ENCODE assay signal across 10 cellular contexts in the genomic region with DNA sequence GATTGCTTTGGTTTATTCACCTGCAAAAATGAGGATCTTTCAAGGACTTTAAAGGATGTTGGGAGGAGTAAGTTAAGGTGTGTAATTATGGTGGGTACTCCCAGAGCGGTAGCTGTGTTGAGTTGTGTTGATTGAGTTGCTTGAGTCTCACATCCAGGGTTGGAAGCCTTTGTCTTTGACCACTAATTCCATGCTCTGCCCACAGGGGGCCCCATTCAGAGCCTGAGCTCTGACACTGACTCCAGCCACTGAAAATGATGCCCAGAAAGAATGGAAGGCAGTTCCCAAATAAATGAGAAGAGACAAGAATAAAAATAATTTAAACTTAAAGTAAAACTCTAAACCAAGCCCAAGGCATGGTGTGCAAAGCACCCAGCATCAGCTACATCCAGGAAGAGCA.
A peak's percentile ranks its signal among the peaks of the same experiment; 100 is the strongest.
DNase-seq lines count a peak whose midpoint lies in the region; ATAC-seq and TF ChIP-seq lines count a peak whose summit lies in the region.
"Had no signal": no experiment of that assay in that cellular context is flagged by ENCODE, and none has a peak within 500 bp of the region (broad histone marks: within the 10 kb centered on the region; RNA-seq: fewer than 3 reads in every experiment).

No MANE protein-coding gene starts in this region.

- H2BK12ac ChIP-seq in mesenchymal stem cell (ENCODE audit: low read length in 2 of 2) = no peak overlapping the region

- H3K36me3 Mint-ChIP-seq in GM23338 (ENCODE audit: low read depth) (no peaks in the 10 kb centered on the region), WTC11 (no peaks in the 10 kb centered on the region)
- peaks cover 4% of the 10 kb centered on the region for H3K36me3 Mint-ChIP-seq in CD8-positive, alpha-beta T cell

- POLR2A ChIA-PET in WTC11 (lab: Charles Lee) = no interaction called here
- POLR2A ChIA-PET in CD8-positive, alpha-beta T cell (lab: Charles Lee) = interaction anchor here (0.6 kb wide), 1 partner anchor 332 kb away, joined by 3 read pairs; no protein-coding TSS in a partner anchor

- peaks cover 7% of the 10 kb centered on the region for H3K27me3 Mint-ChIP-seq in GM23338 (ENCODE audit: insufficient read depth, low read depth, poor library complexity)
- no peaks in the 10 kb centered on the region; the same call in 1 of the 2 replicates for H3K27me3 Mint-ChIP-seq in WTC11 (ENCODE audit: low read depth)
- H3K27me3 Mint-ChIP-seq in CD8-positive, alpha-beta T cell (ENCODE audit: low read depth) = no peaks in the 10 kb centered on the region
- H3K27me3 Mint-ChIP-seq: activated naive CD8-positive, alpha-beta T cell had no signal

- H3K4me1 ChIP-seq in GM23338 (ENCODE audit: insufficient read depth) = peaks cover 11% of the 10 kb centered on the region
- H3K4me1 ChIP-seq in left lung = no peaks in the 10 kb centered on the region
- H3K4me1 ChIP-seq in mesenchymal stem cell (ENCODE audit: control insufficient read depth, insufficient read depth, low read depth, low read length) = no peaks in the 10 kb centered on the region
- H3K4me1 ChIP-seq in CD8-positive, alpha-beta T cell (ENCODE audit: insufficient read depth, low read length) = no peaks in the 10 kb centered on the region

- no peak overlapping the region for H4K91ac ChIP-seq in mesenchymal stem cell (ENCODE audit: low read length)

- H3K9me3 Mint-ChIP-seq in GM23338 (no peaks in the 10 kb centered on the region; the same call in 2 of the 3 replicates), WTC11 (peaks cover 6% of the 10 kb centered on the region)
- H3K9me3 Mint-ChIP-seq in CD8-positive, alpha-beta T cell = peaks cover 5% of the 10 kb centered on the region

- peak; percentile 87 for ATAC-seq in GM23338
- peak; percentile 82 for ATAC-seq in WTC11
- peak; percentile 57 for ATAC-seq in left lung
- no peak for ATAC-seq in GM19035 (IDR thresholded peaks at IDR 0.05; ENCODE audit: unreplicated experiment)
- no peak for ATAC-seq in HG02610 (IDR thresholded peaks at IDR 0.05; ENCODE audit: unreplicated experiment)
- no peak for ATAC-seq in CD8-positive, alpha-beta T cell

- H3K18ac ChIP-seq in mesenchymal stem cell (ENCODE audit: low read depth in 1 of 2, low read length in 2 of 2) = no peak overlapping the region

- no peak overlapping the region for H4K8ac ChIP-seq in mesenchymal stem cell (ENCODE audit: low read length)

- H2BK5ac ChIP-seq in mesenchymal stem cell (ENCODE audit: low read depth, low read length, poor library complexity, severe bottlenecking) = no peak overlapping the region

- no peak overlapping the region for H3K14ac ChIP-seq in mesenchymal stem cell (ENCODE audit: low read length in 2 of 2)

- H3F3A ChIP-seq in GM23338 (replicated peaks; ENCODE audit: low read depth) = no peaks in the 10 kb centered on the region

- H3K4me3 Mint-ChIP-seq in GM23338 (no peak overlapping the region), WTC11 (no peak overlapping the region)
- H3K4me3 Mint-ChIP-seq in CD8-positive, alpha-beta T cell = no peak overlapping the region
- H3K4me3 Mint-ChIP-seq: activated naive CD8-positive, alpha-beta T cell had no signal

- no peaks in the 10 kb centered on the region for H3K9me3 ChIP-seq in left lung
- no peaks in the 10 kb centered on the region for H3K9me3 ChIP-seq in mesenchymal stem cell (ENCODE audit: control insufficient read depth, low read length)
- H3K9me3 ChIP-seq in CD8-positive, alpha-beta T cell (ENCODE audit: low read length) = no peaks in the 10 kb centered on the region

- no peak overlapping the region for H2AK5ac ChIP-seq in mesenchymal stem cell (ENCODE audit: low read length, severe bottlenecking)

- no peaks in the 10 kb centered on the region for H3K79me2 ChIP-seq in GM23338 (replicated peaks; ENCODE audit: insufficient read depth)

- H3K23ac ChIP-seq in mesenchymal stem cell (ENCODE audit: low read length in 2 of 2) = no peak overlapping the region

- no peaks in the 10 kb centered on the region for H4K20me1 ChIP-seq in GM23338 (replicated peaks; ENCODE audit: insufficient read depth)

- H3K27ac ChIP-seq in C4-2B (no peak overlapping the region), GM23338 (ENCODE audit: low read depth) (no peak overlapping the region), left lung (no peak overlapping the region), mesenchymal stem cell (ENCODE audit: low read length, poor library complexity, severe bottlenecking) (no peak overlapping the region)
- no peak overlapping the region for H3K27ac ChIP-seq in CD8-positive, alpha-beta T cell (ENCODE audit: low read depth, low read length)

- H2AFZ ChIP-seq in GM23338 (no peak overlapping the region), mesenchymal stem cell (ENCODE audit: low read depth, low read length) (no peak overlapping the region)

- H3K9me2 ChIP-seq in GM23338 (ENCODE audit: insufficient read depth) = no peaks in the 10 kb centered on the region

- CTCF ChIA-PET in WTC11 (lab: Charles Lee) = interaction anchor here (0.5 to 2.2 kb wide), 30 partner anchors 9 to 464 kb away, joined by 3 to 12 read pairs (median 4); no protein-coding TSS in a partner anchor
- CTCF ChIA-PET in CD8-positive, alpha-beta T cell (lab: Charles Lee) = interaction anchor here (1.2 kb wide), 1 partner anchor 158 kb away, joined by 3 read pairs; no protein-coding TSS in a partner anchor

- no peaks in the 10 kb centered on the region for H3K79me1 ChIP-seq in mesenchymal stem cell (replicated peaks; ENCODE audit: low read length, poor library complexity, severe bottlenecking)

- H3K4me2 ChIP-seq in GM23338 = no peak overlapping the region
- H3K4me2 ChIP-seq in mesenchymal stem cell (ENCODE audit: low read length, poor library complexity, severe bottlenecking) = no peak overlapping the region

- H2BK120ac ChIP-seq in mesenchymal stem cell (ENCODE audit: low read depth, low read length) = no peak overlapping the region

- no peak overlapping the region for H2BK15ac ChIP-seq in mesenchymal stem cell (ENCODE audit: low read depth, poor library complexity, severe bottlenecking)

- H3K4me1 Mint-ChIP-seq in GM23338 (peaks cover 22% of the 10 kb centered on the region), WTC11 (peaks cover 23% of the 10 kb centered on the region)
- peaks cover 22% of the 10 kb centered on the region for H3K4me1 Mint-ChIP-seq in CD8-positive, alpha-beta T cell (ENCODE audit: low read depth)

- no peaks in the 10 kb centered on the region for H3K36me3 ChIP-seq in GM23338 (ENCODE audit: insufficient read depth)
- no peaks in the 10 kb centered on the region for H3K36me3 ChIP-seq in left lung
- H3K36me3 ChIP-seq in mesenchymal stem cell (ENCODE audit: control insufficient read depth in 1 of 2, insufficient read depth in 2 of 2, low read depth in 1 of 2, low read length in 2 of 2) = no peaks in the 10 kb centered on the region
- H3K36me3 ChIP-seq in CD8-positive, alpha-beta T cell (ENCODE audit: insufficient read depth, low read length) = no peaks in the 10 kb centered on the region

- TF ChIP-seq CTCF in C4-2B (conservative IDR thresholded peaks at IDR 0.05) (peak; percentile 30), GM23338 (conservative IDR thresholded peaks at IDR 0.05; ENCODE audit: low read depth in 2 of 2) (peak; percentile 65 to 71), WTC11 (IDR thresholded peaks at IDR 0.05) (no peak), left lung (IDR thresholded peaks at IDR 0.05) (peak in 1 of 2 donors; percentile 25)
- no peak for TF ChIP-seq CTCF in CD8-positive, alpha-beta T cell (IDR thresholded peaks at IDR 0.05)

- no peak overlapping the region for H3K4ac ChIP-seq in mesenchymal stem cell (ENCODE audit: low read depth in 1 of 2, low read length in 2 of 2)

- H3K27ac Mint-ChIP-seq in GM23338 (no peak overlapping the region), WTC11 (no peak overlapping the region)
- H3K27ac Mint-ChIP-seq in CD8-positive, alpha-beta T cell = no peak overlapping the region
- H3K27ac Mint-ChIP-seq: activated naive CD8-positive, alpha-beta T cell had no signal

- 63% methylated on average over 1 of the region's 1 CpG for WGBS in mesenchymal stem cell

- H3K4me3 ChIP-seq in GM23338 (no peak overlapping the region), left lung (no peak overlapping the region), mesenchymal stem cell (ENCODE audit: insufficient read depth in 1 of 2, low read depth in 1 of 2, low read length in 2 of 2) (no peak overlapping the region)
- no peak overlapping the region for H3K4me3 ChIP-seq in CD8-positive, alpha-beta T cell (ENCODE audit: low read depth, low read length)

- intact Hi-C loops in left lung (cut with DNase I) = no loop called here
- intact Hi-C loops in CD8-positive, alpha-beta T cell (cut with DNase I, micrococcal nuclease) = no loop called here

- H3K27me3 ChIP-seq in GM23338 (ENCODE audit: insufficient read depth) = no peaks in the 10 kb centered on the region
- H3K27me3 ChIP-seq in left lung = no peaks in the 10 kb centered on the region
- H3K27me3 ChIP-seq in mesenchymal stem cell (ENCODE audit: control insufficient read depth in 1 of 2, insufficient read depth in 1 of 2, low read length in 2 of 2) = no peaks in the 10 kb centered on the region
- no peaks in the 10 kb centered on the region for H3K27me3 ChIP-seq in CD8-positive, alpha-beta T cell (ENCODE audit: insufficient read depth, low read length)

- H3K9ac ChIP-seq in mesenchymal stem cell (ENCODE audit: low read length) = no peak overlapping the region

- DNase-seq in GM23338 (ENCODE audit: low spot score) (peak; percentile 80), WTC11 (ENCODE audit: low spot score) (peak; percentile 67), left lung (no peak), mesenchymal stem cell (no peak)
- DNase-seq in CD8-positive, alpha-beta T cell = no peak
- DNase-seq: NCI-H1105 had no signal

TF ChIP-seq in WTC11, 78 proteins besides CTCF, POLR2A, EP300 and RAD21 (continues in another document):
- TF ChIP-seq GTF2I (CRISPR knock-in tag; conservative IDR thresholded peaks at IDR 0.05) = no peak

Comparison
In these comparisons a context has a peak if more than half of its experiments do, and no peak if none do; other contexts are left out.
1. CTCF ChIP-seq: peak in C4-2B (single experiment) and GM23338 (2 of 2); none in WTC11 (single experiment) and CD8-positive, alpha-beta T cell (single experiment).
2. ATAC-seq: peak in GM23338 (single experiment), WTC11 (single experiment) and left lung (single experiment); none in GM19035 (single experiment), HG02610 (single experiment) and CD8-positive, alpha-beta T cell (single experiment).
3. DNase-seq: peak in GM23338 (single experiment) and WTC11 (single experiment); none in left lung (0 of 2), mesenchymal stem cell (single experiment) and CD8-positive, alpha-beta T cell (0 of 7).